In genomic region chr6:87772597-87773530, GRCh38 we compare ENCODE assay signal across 13 cellular contexts.
DNase-seq lines count a peak whose midpoint lies in the region; ATAC-seq, FAIRE-seq and TF ChIP-seq lines count a peak whose summit lies in the region.
"Had no signal": no experiment of that assay in that cellular context is flagged by ENCODE, and none has a peak within 500 bp of the region (broad histone marks: within the 10 kb centered on the region; RNA-seq: fewer than 3 reads in every experiment).

No MANE protein-coding gene starts in this region.

- H3K27ac ChIP-seq in HUES6 (ENCODE audit: low read depth, low read length) (no peak overlapping the region), VCaP (peak overlapping the region; percentile 16; the same call in 1 of the 2 replicates), mesenchymal stem cell (ENCODE audit: low read length, poor library complexity, severe bottlenecking) (no peak overlapping the region), small intestine (ENCODE audit: low read depth in 1 of 2, low read length in 1 of 2) (no peak overlapping the region), gastrocnemius medialis (no peak overlapping the region)
- H3K27ac ChIP-seq: Peyer's patch, right atrium auricular region had no signal

- in situ Hi-C loops in gastrocnemius medialis (cut with MboI; ENCODE audit: low sequenced_read_pairs in 4 of 4): no loop called here

- H3K27me3 ChIP-seq in BJ (ENCODE audit: control insufficient read depth, insufficient read depth, low read length): no peaks in the 10 kb centered on the region
- H3K27me3 ChIP-seq in HUES6 (ENCODE audit: control insufficient read depth, insufficient read depth, low read length): no peaks in the 10 kb centered on the region
- no peaks in the 10 kb centered on the region for H3K27me3 ChIP-seq in mesenchymal stem cell (ENCODE audit: control insufficient read depth in 1 of 2, insufficient read depth in 1 of 2, low read length in 2 of 2)
- H3K27me3 ChIP-seq in small intestine (ENCODE audit: control insufficient read depth in 2 of 2, insufficient read depth in 2 of 2, low read length in 2 of 2): no peaks in the 10 kb centered on the region
- H3K27me3 ChIP-seq in gastrocnemius medialis: no peaks in the 10 kb centered on the region
- H3K27me3 ChIP-seq: Peyer's patch, right atrium auricular region had no signal

- POLR2A ChIA-PET in BJ (lab: Charles Lee): no interaction called here

- H3K4me1 ChIP-seq in HUES6 (ENCODE audit: control insufficient read depth, insufficient read depth, low read length): peaks cover 13% of the 10 kb centered on the region
- no peaks in the 10 kb centered on the region for H3K4me1 ChIP-seq in mesenchymal stem cell (ENCODE audit: control insufficient read depth, insufficient read depth, low read depth, low read length)
- H3K4me1 ChIP-seq in small intestine (ENCODE audit: control insufficient read depth in 2 of 2, insufficient read depth in 1 of 2, low read depth in 1 of 2, low read length in 1 of 2): no peaks in the 10 kb centered on the region
- no peaks in the 10 kb centered on the region for H3K4me1 ChIP-seq in gastrocnemius medialis
- H3K4me1 ChIP-seq: Peyer's patch, right atrium auricular region had no signal

- no peak overlapping the region for H3K18ac ChIP-seq in mesenchymal stem cell (ENCODE audit: low read depth in 1 of 2, low read length in 2 of 2)

- H3K4ac ChIP-seq in mesenchymal stem cell (ENCODE audit: low read depth in 1 of 2, low read length in 2 of 2): peak overlapping the region in 1 of 2 experiments; percentile 20

- H4K91ac ChIP-seq in mesenchymal stem cell (ENCODE audit: low read length): no peak overlapping the region

- no peaks in the 10 kb centered on the region for H3K9me3 ChIP-seq in HUES6 (ENCODE audit: control insufficient read depth, insufficient read depth, low read depth, low read length)
- H3K9me3 ChIP-seq in mesenchymal stem cell (ENCODE audit: control insufficient read depth, low read length): no peaks in the 10 kb centered on the region
- no peaks in the 10 kb centered on the region for H3K9me3 ChIP-seq in small intestine (ENCODE audit: control insufficient read depth, low read depth)
- H3K9me3 ChIP-seq in gastrocnemius medialis: no peaks in the 10 kb centered on the region
- H3K9me3 ChIP-seq: Peyer's patch, right atrium auricular region had no signal

- H3K4me2 ChIP-seq in mesenchymal stem cell (ENCODE audit: low read length, poor library complexity, severe bottlenecking): no peak overlapping the region

- H3K36me3 ChIP-seq in BJ (ENCODE audit: control insufficient read depth, insufficient read depth, low read length) (no peaks in the 10 kb centered on the region), HUES6 (ENCODE audit: control insufficient read depth, insufficient read depth, low read length) (no peaks in the 10 kb centered on the region), mesenchymal stem cell (ENCODE audit: control insufficient read depth in 1 of 2, insufficient read depth in 2 of 2, low read depth in 1 of 2, low read length in 2 of 2) (no peaks in the 10 kb centered on the region), small intestine (ENCODE audit: control insufficient read depth in 2 of 2, insufficient read depth in 2 of 2, low read length in 2 of 2) (no peaks in the 10 kb centered on the region), gastrocnemius medialis (no peaks in the 10 kb centered on the region)
- H3K36me3 ChIP-seq: Peyer's patch, right atrium auricular region had no signal

- no peak overlapping the region for H2BK5ac ChIP-seq in mesenchymal stem cell (ENCODE audit: low read depth, low read length, poor library complexity, severe bottlenecking)

- WGBS in mesenchymal stem cell: 54% methylated on average over 6 of the region's 6 CpGs
- WGBS in small intestine, 3 donors: 52 to 61% (median 53%) methylated on average over 6 of the region's 6 CpGs

- intact Hi-C loops in gastrocnemius medialis (cut with DNase I; ENCODE audit: low total_unique reads): no loop called here

- H2AK5ac ChIP-seq in mesenchymal stem cell (ENCODE audit: low read length, severe bottlenecking): no peak overlapping the region

- no peak for ATAC-seq in GM18502 (IDR thresholded peaks at IDR 0.05; ENCODE audit: poor library complexity, unreplicated experiment)
- no peak for ATAC-seq in gastrocnemius medialis

- H3K79me1 ChIP-seq in mesenchymal stem cell (replicated peaks; ENCODE audit: low read length, poor library complexity, severe bottlenecking): no peaks in the 10 kb centered on the region

- H2BK120ac ChIP-seq in mesenchymal stem cell (ENCODE audit: low read depth, low read length): peak overlapping the region; percentile 3

- CTCF ChIA-PET in BJ (lab: Yijun Ruan, JAX): interaction anchor here (0.6 kb wide), 1 partner anchor 59 kb away, joined by 3 read pairs; no protein-coding TSS in a partner anchor

- DNase-seq in BJ (ENCODE audit: low read depth) (peak; percentile 68), mesenchymal stem cell (peak; percentile 66), nucleus accumbens (lab: John Stamatoyannopoulos, UW) (no peak), small intestine (no peak), gastrocnemius medialis (no peak)
- DNase-seq: activated naive CD4-positive, alpha-beta T cell treated with anti-CD3 and anti-CD28 coated beads for 36 hours; central memory CD4-positive, alpha-beta T cell; COR-L47; Peyer's patch had no signal

- peak overlapping the region in 1 of 2 experiments; percentile 27 for H3K14ac ChIP-seq in mesenchymal stem cell (ENCODE audit: low read length in 2 of 2)

- H2BK15ac ChIP-seq in mesenchymal stem cell (ENCODE audit: low read depth, poor library complexity, severe bottlenecking): no peak overlapping the region

- no peak overlapping the region for H3K23ac ChIP-seq in mesenchymal stem cell (ENCODE audit: low read length in 2 of 2)

- H2AFZ ChIP-seq in mesenchymal stem cell (ENCODE audit: low read depth, low read length): no peak overlapping the region

- H3K4me3 ChIP-seq in BJ (ENCODE audit: low read depth, low read length) (no peak overlapping the region), HUES6 (ENCODE audit: low read depth, low read length) (no peak overlapping the region), mesenchymal stem cell (ENCODE audit: insufficient read depth in 1 of 2, low read depth in 1 of 2, low read length in 2 of 2) (no peak overlapping the region), small intestine (ENCODE audit: low read depth in 1 of 2, low read length in 2 of 2) (no peak overlapping the region), gastrocnemius medialis (no peak overlapping the region)
- H3K4me3 ChIP-seq: Peyer's patch, right atrium auricular region had no signal

- TF ChIP-seq POLR2A in gastrocnemius medialis (IDR thresholded peaks at IDR 0.05): no peak

- H3K9ac ChIP-seq in HUES6 (ENCODE audit: low read length): peak overlapping the region; percentile 4
- H3K9ac ChIP-seq in mesenchymal stem cell (ENCODE audit: low read length): no peak overlapping the region

- TF ChIP-seq CTCF in BJ (IDR thresholded peaks at IDR 0.05; ENCODE audit: insufficient read depth, low read depth, low read length): no peak
- TF ChIP-seq CTCF in VCaP (conservative IDR thresholded peaks at IDR 0.05): no peak
- no peak for TF ChIP-seq CTCF in gastrocnemius medialis (IDR thresholded peaks at IDR 0.05 in 4 of 5, conservative IDR thresholded peaks at IDR 0.05 in 1 of 5)

- peak overlapping the region; percentile 57 to 70 for H2BK12ac ChIP-seq in mesenchymal stem cell (ENCODE audit: low read length in 2 of 2)

- FAIRE-seq in small intestine (lab: Jason Lieb, UNC): no peak

- H4K8ac ChIP-seq in mesenchymal stem cell (ENCODE audit: low read length): no peak overlapping the region

Comparison
In these comparisons a context has a peak if more than half of its experiments do, and no peak if none do; other contexts are left out.
1. DNase-seq: peak in BJ (single experiment) and mesenchymal stem cell (single experiment); none in nucleus accumbens (0 of 56), small intestine (single experiment) and gastrocnemius medialis (0 of 2).